ENCODE assay signal across 8 cellular contexts in genomic region chr14:24145219-24145618, GRCh38. TPM values are rescaled to one million over a fixed set of nuclear protein-coding genes. Genes with fewer than 3 reads are reported as not detected.
A peak's percentile ranks its signal among the peaks of the same experiment; 100 is the strongest.
DNase-seq lines count a peak whose midpoint lies in the region; TF ChIP-seq lines count a peak whose summit lies in the region.

No MANE protein-coding gene starts in this region.

- no peaks in the 10 kb centered on the region for H4K20me1 ChIP-seq in OCI-LY1 (ENCODE audit: insufficient read depth, low read length)

- H3K27me3 ChIP-seq in CD8-positive, alpha-beta memory T cell (ENCODE audit: insufficient read depth, low read length, poor library complexity, severe bottlenecking) = no peaks in the 10 kb centered on the region
- H3K27me3 ChIP-seq in OCI-LY1 (ENCODE audit: insufficient read depth, low read length) (no peaks in the 10 kb centered on the region), endocrine pancreas (ENCODE audit: control insufficient read depth, insufficient read depth, low read length) (no peaks in the 10 kb centered on the region), parathyroid adenoma (ENCODE audit: control insufficient read depth, insufficient read depth, low read length) (no peaks in the 10 kb centered on the region), prostate gland (replicated peaks; ENCODE audit: insufficient read depth) (no peaks in the 10 kb centered on the region)

- H3K4me1 Mint-ChIP-seq in CD8-positive, alpha-beta memory T cell = peaks cover 52 to 75% (median 74%) of the 10 kb centered on the region in 3 donors

- no peak for DNase-seq in CD8-positive, alpha-beta memory T cell
- DNase-seq in lower leg skin (ENCODE audit: low spot score in 2 of 2) (no peak), medulla oblongata (ENCODE audit: extremely low spot score) (no peak), NCI-H2081 treated with DMSO at 0.1 percent for 48 hours (lab: John Stamatoyannopoulos, UW) (no peak), prostate gland (ENCODE audit: low spot score) (no peak)

- no peak overlapping the region for H3K27ac ChIP-seq in CD8-positive, alpha-beta memory T cell (ENCODE audit: low read depth, low read length)
- H3K27ac ChIP-seq in OCI-LY1 (ENCODE audit: low read depth, low read length, poor library complexity, severe bottlenecking) (no peak overlapping the region), parathyroid adenoma (peak overlapping the region; percentile 93), prostate gland (peak overlapping the region in 1 of 2 donors; percentile 94)

- H3K9me2 ChIP-seq in OCI-LY1 (ENCODE audit: low read depth, low read length) = no peaks in the 10 kb centered on the region

- peak overlapping the region in 7 of 8 donors; percentile 76 to 99 (median 96) for H3K27ac Mint-ChIP-seq in CD8-positive, alpha-beta memory T cell

- peaks cover 56% of the 10 kb centered on the region for H3K4me1 ChIP-seq in CD8-positive, alpha-beta memory T cell (ENCODE audit: insufficient read depth, low read length)
- H3K4me1 ChIP-seq in OCI-LY1 (ENCODE audit: insufficient read depth, low read length, severe bottlenecking) (peaks cover 28% of the 10 kb centered on the region), endocrine pancreas (ENCODE audit: control insufficient read depth, insufficient read depth, low read length) (peaks cover 6% of the 10 kb centered on the region), parathyroid adenoma (peaks cover 14% of the 10 kb centered on the region), prostate gland (replicated peaks) (peaks cover 11% of the 10 kb centered on the region)

- CTCF ChIA-PET in CD8-positive, alpha-beta memory T cell (lab: Charles Lee) = interaction anchor here (1.1 to 4.5 kb wide), 5 partner anchors 9 to 36 kb away, joined by 3 to 50 read pairs (median 7); partner anchors contain the start of genes IRF9 and PSME1

- H3K4me2 ChIP-seq in OCI-LY1 (ENCODE audit: low read length) = peak overlapping the region; percentile 98
- peak overlapping the region; percentile 65 for H3K4me2 ChIP-seq in parathyroid adenoma (ENCODE audit: low read length)

- no peaks in the 10 kb centered on the region for H3F3A ChIP-seq in OCI-LY1 (ENCODE audit: insufficient read depth, low read length)

- H3K9ac ChIP-seq in OCI-LY1 (ENCODE audit: low read length) (peak overlapping the region; percentile 99; the same call in 1 of the 2 replicates), endocrine pancreas (ENCODE audit: control insufficient read depth, insufficient read depth, low read length) (peak overlapping the region; percentile 60), parathyroid adenoma (no peak overlapping the region)

- no peaks in the 10 kb centered on the region for H3K9me3 Mint-ChIP-seq in CD8-positive, alpha-beta memory T cell

- TF ChIP-seq CTCF in OCI-LY1 (IDR thresholded peaks at IDR 0.05; ENCODE audit: low read length) (no peak), parathyroid adenoma (IDR thresholded peaks at IDR 0.05) (no peak), lower leg skin (IDR thresholded peaks at IDR 0.05) (no peak), prostate gland (IDR thresholded peaks at IDR 0.05) (no peak)

- H2AFZ ChIP-seq in OCI-LY1 (ENCODE audit: low read length) = no peak overlapping the region
- H2AFZ ChIP-seq in parathyroid adenoma = no peak overlapping the region

- peaks cover 0 to 74% (median 4%) of the 10 kb centered on the region in 3 donors for H3K36me3 Mint-ChIP-seq in CD8-positive, alpha-beta memory T cell

- H3K4me3 Mint-ChIP-seq in CD8-positive, alpha-beta memory T cell = peak overlapping the region; percentile 86 to 100 (median 98)

- peaks cover 36% of the 10 kb centered on the region for H3K36me3 ChIP-seq in CD8-positive, alpha-beta memory T cell (ENCODE audit: insufficient read depth, low read length)
- H3K36me3 ChIP-seq in OCI-LY1 (ENCODE audit: insufficient read depth, low read length) = peaks cover 42% of the 10 kb centered on the region
- H3K36me3 ChIP-seq in endocrine pancreas (ENCODE audit: control insufficient read depth, insufficient read depth, low read length) = no peaks in the 10 kb centered on the region
- no peaks in the 10 kb centered on the region for H3K36me3 ChIP-seq in parathyroid adenoma (ENCODE audit: control insufficient read depth, insufficient read depth, low read length)
- H3K36me3 ChIP-seq in prostate gland = no peaks in the 10 kb centered on the region

- no peaks in the 10 kb centered on the region for H3K27me3 Mint-ChIP-seq in CD8-positive, alpha-beta memory T cell

- peaks cover 13% of the 10 kb centered on the region for H3K79me2 ChIP-seq in OCI-LY1 (ENCODE audit: insufficient read depth, low read length)
- peaks cover 18% of the 10 kb centered on the region for H3K79me2 ChIP-seq in parathyroid adenoma

- peak overlapping the region; percentile 99 for H3K4me3 ChIP-seq in CD8-positive, alpha-beta memory T cell (ENCODE audit: low read length)
- H3K4me3 ChIP-seq in OCI-LY1 (ENCODE audit: low read depth, low read length, poor library complexity, severe bottlenecking) (peak overlapping the region; percentile 97), endocrine pancreas (ENCODE audit: control insufficient read depth, insufficient read depth, low read length) (no peak overlapping the region), parathyroid adenoma (ENCODE audit: low read depth, low read length) (no peak overlapping the region), lower leg skin (ENCODE audit: low read depth, poor library complexity, severe bottlenecking) (no peak overlapping the region), prostate gland (no peak overlapping the region)

- TF ChIP-seq POLR2A in lower leg skin (IDR thresholded peaks at IDR 0.05) (no peak), prostate gland (IDR thresholded peaks at IDR 0.05) (no peak)

- POLR2A ChIA-PET in CD8-positive, alpha-beta memory T cell (lab: Charles Lee) = interaction anchor here (2.2 kb wide), 1 partner anchor 31 kb away, joined by 22 read pairs; the partner anchor contains the start of genes DCAF11 and NRL

- WGBS in lower leg skin, 2 donors = 95 to 97% methylated on average over 2 of the region's 2 CpGs
- 89% methylated on average over 2 of the region's 2 CpGs for WGBS in prostate gland

- H3K9me3 ChIP-seq in CD8-positive, alpha-beta memory T cell (ENCODE audit: low read length) = no peaks in the 10 kb centered on the region
- H3K9me3 ChIP-seq in OCI-LY1 (ENCODE audit: low read length) (no peaks in the 10 kb centered on the region), endocrine pancreas (ENCODE audit: control insufficient read depth, low read length) (no peaks in the 10 kb centered on the region), parathyroid adenoma (ENCODE audit: control insufficient read depth, low read length) (no peaks in the 10 kb centered on the region), prostate gland (no peaks in the 10 kb centered on the region)

- intact Hi-C loops in lower leg skin (cut with DNase I; ENCODE audit: low total_unique reads) = no loop called here
- intact Hi-C loops in prostate gland (cut with DNase I) = no loop called here

RNA-seq across cellular contexts. Expression of gene PSME2, which starts 1.2 kb away (rescaled TPM):
- total RNA-seq in CD8-positive, alpha-beta memory T cell = 100 to 1,000 TPM; 368 to 376 TPM
- polyA plus RNA-seq in CD8-positive, alpha-beta memory T cell = 534 TPM
- total RNA-seq in lower leg skin (10 to 100 TPM; 23.2 to 50.2 (median 31.2) TPM), prostate gland (10 to 100 TPM; 34.5 to 89.3 TPM)

RNA-seq across cellular contexts. Expression of gene RNF31, which starts 2.1 kb away (rescaled TPM):
- 10 to 100 TPM; 85.9 TPM for total RNA-seq in CD8-positive, alpha-beta memory T cell
- polyA plus RNA-seq in CD8-positive, alpha-beta memory T cell = 71.5 TPM
- total RNA-seq in lower leg skin = 10 to 100 TPM; 53.1 to 98.6 (median 77.3) TPM
- 10 to 100 TPM; 73.8 to 76.9 TPM for total RNA-seq in prostate gland

RNA-seq across cellular contexts. Expression of gene EMC9, which starts 3.8 kb away (rescaled TPM):
- total RNA-seq in CD8-positive, alpha-beta memory T cell = 10 to 100 TPM; 28.1 to 30.2 TPM
- polyA plus RNA-seq in CD8-positive, alpha-beta memory T cell = 15.0 TPM
- total RNA-seq in lower leg skin (10 to 100 TPM; 13.3 to 21.8 (median 20.6) TPM), prostate gland (10 to 100 TPM; 13.1 to 13.6 TPM)

RNA-seq across cellular contexts. Expression of gene PSME1, which starts 9.2 kb away (rescaled TPM):
- 100 to 1,000 TPM; 343 to 347 TPM for total RNA-seq in CD8-positive, alpha-beta memory T cell
- 1,041 TPM for polyA plus RNA-seq in CD8-positive, alpha-beta memory T cell
- total RNA-seq in lower leg skin = 100 to 1,000 TPM in 3 of 4 donors, 10 to 100 TPM in 1; 81.3 to 125 (median 114) TPM
- 100 to 1,000 TPM in 1 of 2 donors, 10 to 100 TPM in 1; 85.4 to 213 TPM for total RNA-seq in prostate gland

RNA-seq across cellular contexts. Expression of gene FITM1, which starts 14.8 kb away (rescaled TPM):
- total RNA-seq in CD8-positive, alpha-beta memory T cell = 1 to 10 TPM in 1 of 2 experiments, under 1 TPM in 1; 0.58 to 1.1 TPM
- polyA plus RNA-seq in CD8-positive, alpha-beta memory T cell = not detected
- 1 to 10 TPM in 2 of 4 donors, under 1 TPM in 1, not detected in 1; 0.61 to 1.3 (median 1.0) TPM for total RNA-seq in lower leg skin
- total RNA-seq in prostate gland = 1 to 10 TPM in 1 of 2 donors, not detected in 1; 2.0 TPM

Comparison
In these comparisons a context has a peak if more than half of its experiments do, and no peak if none do; other contexts are left out.
1. H3K4me3 ChIP-seq: peak in CD8-positive, alpha-beta memory T cell (single experiment) and OCI-LY1 (single experiment); none in endocrine pancreas (single experiment), parathyroid adenoma (single experiment), lower leg skin (single experiment) and prostate gland (0 of 2).
2. RNA of gene PSME2, which starts 1.2 kb away (total RNA-seq): 368 to 376 TPM in CD8-positive, alpha-beta memory T cell; 34.5 to 89.3 TPM in prostate gland and 23.2 to 50.2 TPM in lower leg skin; every median in the first group is over 4 times any median in the second.